In the genomic region with DNA sequence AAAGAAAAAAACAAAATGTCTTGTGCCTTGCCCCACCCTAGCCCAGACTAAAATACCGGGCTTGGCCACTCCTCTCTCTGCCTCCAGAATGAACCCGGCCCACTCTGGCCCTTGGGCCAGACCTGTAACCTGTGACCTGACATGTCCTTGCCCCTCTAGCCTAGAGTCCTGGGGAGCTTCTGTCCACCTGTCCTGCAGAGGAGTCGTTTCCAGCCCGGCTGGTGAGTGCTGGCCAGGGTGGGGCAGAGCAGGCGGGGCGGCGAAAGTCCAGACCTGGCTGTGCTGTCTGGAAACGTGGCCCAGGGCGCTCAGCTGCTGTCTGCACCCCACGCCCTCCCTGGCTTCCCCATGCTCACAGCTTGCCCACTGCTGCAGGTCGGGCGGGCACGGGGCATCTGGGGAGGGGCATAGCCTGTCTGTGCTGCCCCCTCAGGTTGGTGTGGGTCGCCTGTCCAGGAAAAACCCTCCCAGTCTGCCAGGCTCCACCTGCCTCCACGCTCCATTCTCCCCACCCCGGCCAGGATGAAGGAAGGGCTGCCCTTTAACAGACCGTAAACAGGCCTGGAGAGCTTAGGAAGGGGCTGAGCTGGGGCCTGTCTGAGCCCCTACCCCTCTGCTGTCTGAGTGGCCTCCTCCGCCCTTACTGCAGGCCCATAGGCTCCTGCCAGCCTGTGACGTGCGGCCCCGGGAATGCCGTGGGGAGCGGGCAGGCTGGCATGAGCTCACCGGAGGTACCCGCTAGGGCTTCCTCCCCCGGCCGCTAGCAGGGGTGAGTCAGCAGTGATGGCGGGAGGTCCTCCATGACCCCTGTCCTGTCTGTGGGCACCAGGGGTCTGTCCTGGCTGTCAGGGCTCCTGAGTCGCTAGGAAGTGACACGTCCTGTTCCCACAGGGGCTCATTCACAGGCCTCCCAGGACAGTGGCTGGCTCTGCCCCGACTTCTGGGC, we compare ENCODE assay signal across 8 cellular contexts. TPM values are rescaled to one million over a fixed set of nuclear protein-coding genes. Genes with fewer than 3 reads are reported as not detected.
A peak's percentile ranks its signal among the peaks of the same experiment; 100 is the strongest.
DNase-seq lines count a peak whose midpoint lies in the region; ATAC-seq and TF ChIP-seq lines count a peak whose summit lies in the region.

No MANE protein-coding gene starts in this region.

- H3K9ac ChIP-seq in PC-3 (ENCODE audit: low read length): peak overlapping the region; percentile 94

- H3K4me1 ChIP-seq in PC-3 (ENCODE audit: insufficient read depth, low read length): peaks cover 24% of the 10 kb centered on the region
- no peaks in the 10 kb centered on the region for H3K4me1 ChIP-seq in aorta (ENCODE audit: control insufficient read depth in 1 of 2, insufficient read depth in 2 of 2, low read length in 2 of 2)

- intact Hi-C loops in CD14-positive monocyte (cut with micrococcal nuclease): loop anchor here in 1 of 2 donors (2.0 kb wide), 1 partner anchor 14 kb away; no protein-coding TSS in a partner anchor
- intact Hi-C loops in PC-3 (cut with micrococcal nuclease): no loop called here
- intact Hi-C loops in aorta (cut with DNase I): no loop called here

- H3K4me1 Mint-ChIP-seq in CD14-positive monocyte: peaks cover 46% of the 10 kb centered on the region
- peaks cover 25% of the 10 kb centered on the region for H3K4me1 Mint-ChIP-seq in mesothelial cell of epicardium

- H3K4me3 Mint-ChIP-seq in CD14-positive monocyte: peak overlapping the region; percentile 84 to 87
- H3K4me3 Mint-ChIP-seq in mesothelial cell of epicardium: peak overlapping the region; percentile 65

- H3K27ac Mint-ChIP-seq in CD14-positive monocyte: peak overlapping the region in 6 of 7 donors; percentile 75 to 95 (median 88)
- peak overlapping the region; percentile 21 for H3K27ac Mint-ChIP-seq in mesothelial cell of epicardium

- H3K36me3 Mint-ChIP-seq in CD14-positive monocyte: peaks cover 34% of the 10 kb centered on the region in 2 donors
- no peaks in the 10 kb centered on the region for H3K36me3 Mint-ChIP-seq in mesothelial cell of epicardium

- H4K20me1 ChIP-seq in PC-3 (ENCODE audit: low read length): peaks cover 16% of the 10 kb centered on the region

- ATAC-seq in PC-3: peak; percentile 62
- peak; percentile 71 for ATAC-seq in aorta (ENCODE audit: low FRiP score)
- ATAC-seq in GM19452 (IDR thresholded peaks at IDR 0.05; ENCODE audit: unreplicated experiment): no peak

- no peaks in the 10 kb centered on the region for H3K9me3 ChIP-seq in PC-3 (ENCODE audit: low read length)
- no peaks in the 10 kb centered on the region for H3K9me3 ChIP-seq in aorta (ENCODE audit: control insufficient read depth, low read length)

- no peaks in the 10 kb centered on the region for H3K9me2 ChIP-seq in PC-3 (replicated peaks; ENCODE audit: low read length)

- H3K27me3 ChIP-seq in PC-3 (ENCODE audit: low read length): no peaks in the 10 kb centered on the region
- no peaks in the 10 kb centered on the region for H3K27me3 ChIP-seq in aorta (ENCODE audit: control insufficient read depth in 1 of 2, insufficient read depth in 2 of 2, low read length in 1 of 2)

- H3K79me2 ChIP-seq in PC-3 (ENCODE audit: low read length): peaks cover 58% of the 10 kb centered on the region

- 1 to 3% methylated on average over 31 of the region's 31 CpGs for WGBS in aorta, 2 donors

- peaks cover 20 to 53% (median 26%) of the 10 kb centered on the region in 3 donors for H3K27me3 Mint-ChIP-seq in CD14-positive monocyte (ENCODE audit: low read depth in 3 of 3)
- peaks cover 23% of the 10 kb centered on the region for H3K27me3 Mint-ChIP-seq in mesothelial cell of epicardium (ENCODE audit: low read depth)

- H2AFZ ChIP-seq in PC-3 (ENCODE audit: low read length): no peak overlapping the region

- H3K36me3 ChIP-seq in PC-3 (ENCODE audit: low read depth, low read length) (peaks cover 34% of the 10 kb centered on the region), aorta (ENCODE audit: control insufficient read depth in 1 of 2, insufficient read depth in 2 of 2, low read length in 1 of 2) (peaks cover 0 to 11% of the 10 kb centered on the region in 2 donors)

- DNase-seq in CD14-positive monocyte (ENCODE audit: low spot score) (peak; percentile 85), PC-3 (peak; percentile 94), dedifferentiated amniotic fluid mesenchymal stem cell (ENCODE audit: extremely low spot score) (peak; percentile 82), mesothelial cell of epicardium (ENCODE audit: low spot score in 2 of 2, unreplicated experiment in 2 of 2) (no peak), aorta (peak; percentile 93 to 96), NCI-H524 treated with DMSO at 0.1 percent for 48 hours (lab: John Stamatoyannopoulos, UW) (no peak)
- DNase-seq in activated CD4-positive, alpha-beta T cell treated with anti-CD3 and anti-CD28 coated beads for 4 hours: no peak

- H3K4me3 ChIP-seq in PC-3 (ENCODE audit: low read length) (peak overlapping the region; percentile 73), aorta (ENCODE audit: low read length in 2 of 2) (no peak overlapping the region)

- CTCF ChIA-PET in PC-3 (lab: Charles Lee): interaction anchor here (0.5 to 1.0 kb wide), 3 partner anchors 24 to 94 kb away, joined by 3 to 10 read pairs (median 3); no protein-coding TSS in a partner anchor

- peak overlapping the region; percentile 91 for H3K27ac ChIP-seq in PC-3 (ENCODE audit: low read length)
- H3K27ac ChIP-seq in aorta (ENCODE audit: low read depth in 1 of 2, low read length in 2 of 2): peak overlapping the region; percentile 84 to 90

- BruUV-seq in PC-3 (replicated peaks; lab: Mats Ljungman, UMichigan): TSS peak; percentile 65

- no peak for TF ChIP-seq CTCF in CD14-positive monocyte (IDR thresholded peaks at IDR 0.05)
- TF ChIP-seq CTCF in PC-3 (conservative IDR thresholded peaks at IDR 0.05; ENCODE audit: low read depth, low read length): 0 out of 2 replicates have a peak, but pooled peaks have one; percentile 13
- TF ChIP-seq CTCF in mesothelial cell of epicardium (IDR thresholded peaks at IDR 0.05; ENCODE audit: unreplicated experiment): no peak

- H3K4me2 ChIP-seq in PC-3 (ENCODE audit: low read length): peak overlapping the region; percentile 99

- peaks cover 9% of the 10 kb centered on the region for H3F3A ChIP-seq in PC-3 (ENCODE audit: low read length, unreplicated experiment)

- POLR2A ChIA-PET in PC-3 (lab: Charles Lee; ENCODE audit: unreplicated experiment): interaction anchor here (0.6 to 2.1 kb wide), 4 partner anchors 9 to 59 kb away, joined by 4 to 16 read pairs (median 13); partner anchors contain the start of genes PNPLA2 and TSPAN4

- H3K9me3 Mint-ChIP-seq in CD14-positive monocyte (peaks cover 0 to 14% (median 1%) of the 10 kb centered on the region in 7 donors), mesothelial cell of epicardium (no peaks in the 10 kb centered on the region)

RNA-seq across cellular contexts. Expression of gene CD151, which starts 1.9 kb away (rescaled TPM):
- polyA plus RNA-seq in CD14-positive monocyte (10 to 100 TPM; 18.1 to 57.4 TPM), aorta (1,000 to 10,000 TPM in 1 of 2 donors, 100 to 1,000 TPM in 1; 860 to 1,186 TPM)
- total RNA-seq in PC-3 (2014; rRNA removed) (469 and 490 TPM in 2 replicates), mesothelial cell of epicardium (125 to 142 TPM (median 140 TPM) in 3 replicates), aorta (100 to 1,000 TPM; 620 to 681 TPM)

RNA-seq across cellular contexts. Expression of gene CRACR2B, which starts 6.9 kb away (rescaled TPM):
- polyA plus RNA-seq in CD14-positive monocyte (1 to 10 TPM; 1.0 to 1.4 TPM), aorta (10 to 100 TPM in 1 of 2 donors, 1 to 10 TPM in 1; 4.8 to 10.5 TPM)
- total RNA-seq in PC-3 (2014; rRNA removed) (10.6 and 19.8 TPM in 2 replicates), mesothelial cell of epicardium (9.9 to 10.6 TPM (median 10.0 TPM) in 3 replicates), aorta (10 to 100 TPM in 1 of 2 donors, 1 to 10 TPM in 1; 2.2 to 10.0 TPM)

RNA-seq across cellular contexts. Expression of gene POLR2L, which starts 7.7 kb away (rescaled TPM):
- 100 to 1,000 TPM; 110 to 133 TPM for polyA plus RNA-seq in CD14-positive monocyte
- 661 and 1,148 TPM in 2 replicates for total RNA-seq in PC-3 (2014; rRNA removed)
- total RNA-seq in mesothelial cell of epicardium: 78.7 to 80.2 TPM (median 79.8 TPM) in 3 replicates
- 10 to 100 TPM; 57.5 to 69.2 TPM for total RNA-seq in aorta
- polyA plus RNA-seq in aorta: 100 to 1,000 TPM; 140 to 152 TPM

RNA-seq across cellular contexts. Expression of gene TSPAN4, which starts 8.0 kb away (rescaled TPM):
- 10 to 100 TPM; 52.6 to 75.5 TPM for polyA plus RNA-seq in CD14-positive monocyte
- 121 and 138 TPM in 2 replicates for total RNA-seq in PC-3 (2014; rRNA removed)
- total RNA-seq in mesothelial cell of epicardium: 94.1 to 98.8 TPM (median 96.6 TPM) in 3 replicates
- 10 to 100 TPM; 42.9 to 95.1 TPM for total RNA-seq in aorta
- 10 to 100 TPM; 28.4 to 79.1 TPM for polyA plus RNA-seq in aorta

RNA-seq across cellular contexts. Expression of gene PNPLA2, which starts 15.9 kb away (rescaled TPM):
- polyA plus RNA-seq in CD14-positive monocyte (10 to 100 TPM; 26.8 to 35.0 TPM), aorta (100 to 1,000 TPM in 1 of 2 donors, 10 to 100 TPM in 1; 33.7 to 240 TPM)
- total RNA-seq in PC-3 (2014; rRNA removed) (40.2 and 41.4 TPM in 2 replicates), mesothelial cell of epicardium (41.3 to 50.9 TPM (median 50.0 TPM) in 3 replicates), aorta (100 to 1,000 TPM; 116 to 121 TPM)

Comparison
In these comparisons a context has a peak if more than half of its experiments do, and no peak if none do; other contexts are left out.
1. DNase-seq: peak in CD14-positive monocyte (single experiment), PC-3 (single experiment), dedifferentiated amniotic fluid mesenchymal stem cell (single experiment) and aorta (2 of 2); none in mesothelial cell of epicardium (0 of 2), NCI-H524 treated with DMSO at 0.1 percent for 48 hours (single experiment) and activated CD4-positive, alpha-beta T cell treated with anti-CD3 and anti-CD28 coated beads for 4 hours (0 of 2).